In genomic region chr3:63869929-63870328, GRCh38 we compare ENCODE assay signal across 26 cellular contexts. TPM values are rescaled to one million over a fixed set of nuclear protein-coding genes. Genes with fewer than 3 reads are reported as not detected.
"Had no signal": no experiment of that assay in that cellular context is flagged by ENCODE, and none has a peak within 500 bp of the region (broad histone marks: within the 10 kb centered on the region; RNA-seq: fewer than 3 reads in every experiment).

No MANE protein-coding gene starts in this region.

- H3K4me3 Mint-ChIP-seq: activated CD8-positive, alpha-beta T cell treated with anti-CD3 and anti-CD28 coated beads for 36 hours; activated naive CD8-positive, alpha-beta T cell treated with anti-CD3 and anti-CD28 coated beads, Interleukin-2, amount 10 ng/mL, durations not matched to agents 7 days and 5 days; T-cell had no signal

- H3K9me3 ChIP-seq: adrenal gland had no signal

- H3K4me3 ChIP-seq: adrenal gland, SK-N-MC had no signal

- H3K27me3 ChIP-seq: adrenal gland had no signal

- H3K27ac ChIP-seq: adrenal gland, SK-N-MC, VCaP had no signal

- H3K36me3 ChIP-seq: adrenal gland had no signal

- DNase-seq: activated CD4-positive, alpha-beta T cell treated with anti-CD3 and anti-CD28 coated beads, Interleukin-2, amount 50 U/mL, for 1 hour; activated CD4-positive, CD25-positive, alpha-beta regulatory T cell; activated CD8-positive, alpha-beta memory T cell treated with anti-CD3 and anti-CD28 coated beads, Interleukin-2, amount 50 U/mL, for 4 hours; activated CD8-positive, alpha-beta T cell treated with anti-CD3 and anti-CD28 coated beads for 36 hours; activated naive CD4-positive, alpha-beta T cell treated with anti-CD3 and anti-CD28 coated beads, Interleukin-2, amount 50 U/mL, for 16 hours; activated naive CD8-positive, alpha-beta T cell treated with anti-CD3 and anti-CD28 coated beads, Interleukin-2, amount 10 ng/mL, durations not matched to agents 7 days and 5 days; activated T-cell treated with anti-CD3 and anti-CD28 coated beads, Interleukin-2, amount 50 U/mL, for 72 hours; adrenal gland; anterior cingulate cortex; caudate nucleus; KBM-7; NCI-H1092; NCI-H1930; NCI-H2171; NCI-H2227 treated with DMSO at 0.1 percent for 48 hours; NCI-H526; RPMI8226; T-cell had no signal

- ATAC-seq: activated CD8-positive, alpha-beta T cell treated with anti-CD3 and anti-CD28 coated beads for 36 hours; Right ventricle myocardium inferior; T-cell had no signal

- H3K27ac Mint-ChIP-seq: activated CD8-positive, alpha-beta T cell treated with anti-CD3 and anti-CD28 coated beads for 36 hours; activated naive CD8-positive, alpha-beta T cell treated with anti-CD3 and anti-CD28 coated beads, Interleukin-2, amount 10 ng/mL, durations not matched to agents 7 days and 5 days; activated T-cell treated with anti-CD3 and anti-CD28 coated beads, Interleukin-2, amount 50 U/mL, for 72 hours; T-cell had no signal

- H3K27me3 Mint-ChIP-seq: activated CD8-positive, alpha-beta T cell treated with anti-CD3 and anti-CD28 coated beads for 36 hours; activated naive CD8-positive, alpha-beta T cell treated with anti-CD3 and anti-CD28 coated beads, Interleukin-2, amount 10 ng/mL, durations not matched to agents 7 days and 5 days; T-cell had no signal

RNA-seq across cellular contexts. Expression of gene SCAANT1, which starts 42.3 kb away (rescaled TPM):
- total RNA-seq: activated CD8-positive, alpha-beta T cell treated with anti-CD3 and anti-CD28 coated beads for 36 hours; activated T-cell treated with anti-CD3 and anti-CD28 coated beads, Interleukin-2, amount 50 U/mL, for 72 hours; adrenal gland; cerebellum; LHCN-M2; MCF 10A; NCI-H460; Right ventricle myocardium inferior; T-helper 2 cell treated with Interferon-gamma antibody and Interleukin-4, amounts not matched to agents 100 ng/mL and 5 ng/mL, for 36 hours had no signal

RNA-seq across cellular contexts. Expression of gene C3orf49, which starts 50.8 kb away (rescaled TPM):
- total RNA-seq: activated CD8-positive, alpha-beta T cell treated with anti-CD3 and anti-CD28 coated beads for 36 hours; activated naive CD8-positive, alpha-beta T cell treated with anti-CD3 and anti-CD28 coated beads, Interleukin-2, amount 10 ng/mL, durations not matched to agents 7 days and 5 days; activated T-cell treated with anti-CD3 and anti-CD28 coated beads, Interleukin-2, amount 50 U/mL, for 72 hours; adrenal gland; cerebellum; LHCN-M2; MCF 10A; Right ventricle myocardium inferior; T-cell; T-helper 2 cell treated with Interferon-gamma antibody and Interleukin-4, amounts not matched to agents 100 ng/mL and 5 ng/mL, for 36 hours had no signal
- polyA plus RNA-seq: adrenal gland had no signal
